In genomic region chr20:22568872-22569344, GRCh38 we compare ENCODE assay signal across 18 cellular contexts. TPM values are rescaled to one million over a fixed set of nuclear protein-coding genes. Genes with fewer than 3 reads are reported as not detected.
DNase-seq lines count a peak whose midpoint lies in the region; ATAC-seq and TF ChIP-seq lines count a peak whose summit lies in the region.
"Had no signal": no experiment of that assay in that cellular context is flagged by ENCODE, and none has a peak within 500 bp of the region (broad histone marks: within the 10 kb centered on the region; RNA-seq: fewer than 3 reads in every experiment).

No MANE protein-coding gene starts in this region.

- no peaks in the 10 kb centered on the region for H3K36me3 ChIP-seq in colonic mucosa
- H3K36me3 ChIP-seq in lower lobe of right lung, result no peaks in the 10 kb centered on the region
- H3K36me3 ChIP-seq: right atrium auricular region had no signal

- H3K79me1 ChIP-seq in H9 (ENCODE audit: insufficient read depth, low read depth, low read length, poor library complexity, severe bottlenecking), result no peaks in the 10 kb centered on the region

- H3K9me3 Mint-ChIP-seq in H9 (peaks cover 0 to 12% of the 10 kb centered on the region in 2 experiments; a peak in 2 of 5 replicates), type B pancreatic cell (no peaks in the 10 kb centered on the region)

- H3K18ac ChIP-seq in H9 (ENCODE audit: insufficient read length, low read depth, low read length), result no peak overlapping the region

- no peaks in the 10 kb centered on the region for H3K79me2 ChIP-seq in H9 (ENCODE audit: insufficient read depth, low read length)

- no peak overlapping the region for H3K23ac ChIP-seq in H9 (ENCODE audit: insufficient read length, low read depth, low read length)

- no peak overlapping the region for H4K5ac ChIP-seq in H9 (ENCODE audit: insufficient read length, low read depth, low read length)

- no peak overlapping the region for H3K14ac ChIP-seq in H9 (ENCODE audit: insufficient read depth, low read length)

- no peak overlapping the region for H3K4ac ChIP-seq in H9 (ENCODE audit: low read depth, low read length)

- H2BK12ac ChIP-seq in H9 (ENCODE audit: insufficient read length, low read depth, low read length), result no peak overlapping the region

- H4K8ac ChIP-seq in H9 (replicated peaks; ENCODE audit: insufficient read length, low read depth, low read length), result no peak overlapping the region

- peaks cover 84% of the 10 kb centered on the region for H3K27me3 ChIP-seq in H9 (ENCODE audit: insufficient read depth, low read length)
- H3K27me3 ChIP-seq in colonic mucosa, result peaks cover 12% of the 10 kb centered on the region
- H3K27me3 ChIP-seq in lower lobe of right lung (ENCODE audit: low read depth), result peaks cover 62% of the 10 kb centered on the region

- peak; percentile 72 to 73 for ATAC-seq in lower lobe of right lung
- no peak for ATAC-seq in HG03039 (IDR thresholded peaks at IDR 0.05; ENCODE audit: unreplicated experiment)
- ATAC-seq: activated CD8-positive, alpha-beta memory T cell treated with anti-CD3 and anti-CD28 coated beads, Interleukin-2, amount 10 ng/mL, durations not matched to agents 7 days and 5 days; T-cell had no signal

- H2AFZ ChIP-seq in H9 (ENCODE audit: low read length), result no peak overlapping the region

- H3K4me3 ChIP-seq in colonic mucosa (peak overlapping the region; percentile 13), lower lobe of right lung (peak overlapping the region; percentile 36)
- H3K4me3 ChIP-seq: right atrium auricular region had no signal

- no peak overlapping the region for H2BK120ac ChIP-seq in H9 (ENCODE audit: low read depth, low read length, poor library complexity, severe bottlenecking)

- H3K9me3 ChIP-seq in H9 (ENCODE audit: control insufficient read depth, low read depth, low read length), result no peaks in the 10 kb centered on the region
- H3K9me3 ChIP-seq in colonic mucosa, result no peaks in the 10 kb centered on the region
- H3K9me3 ChIP-seq in lower lobe of right lung, result no peaks in the 10 kb centered on the region
- H3K9me3 ChIP-seq: right atrium auricular region had no signal

- peaks cover 11% of the 10 kb centered on the region for H3K4me1 ChIP-seq in H9 (ENCODE audit: insufficient read depth, low read length)
- H3K4me1 ChIP-seq in colonic mucosa, result no peaks in the 10 kb centered on the region
- no peaks in the 10 kb centered on the region for H3K4me1 ChIP-seq in lower lobe of right lung

- peak overlapping the region; percentile 39 for H3K4me2 ChIP-seq in H9 (ENCODE audit: insufficient read depth, insufficient read length, low read length)

- DNase-seq in H9, result no peak
- no peak for DNase-seq in colonic mucosa
- DNase-seq in lower lobe of right lung, result peak; percentile 51
- peak; percentile 71 for DNase-seq in type B pancreatic cell (ENCODE audit: extremely low spot score, unreplicated experiment)
- DNase-seq in C1 segment of cervical spinal cord (lab: John Stamatoyannopoulos, UW), result no peak
- DNase-seq in activated CD8-positive, alpha-beta memory T cell treated with anti-CD3 and anti-CD28 coated beads, Interleukin-2, amount 50 U/mL, for 4 hours, result no peak
- DNase-seq: activated CD4-positive, alpha-beta T cell treated with anti-CD3 and anti-CD28 coated beads, Interleukin-2, amount 10 ng/mL, durations not matched to agents 24 days and 14 days; activated CD8-positive, alpha-beta memory T cell treated with anti-CD3 and anti-CD28 coated beads, Interleukin-2, amount 10 ng/mL, durations not matched to agents 7 days and 5 days; IMR-90; NCI-H1417 treated with DMSO at 0.1 percent for 48 hours; NCI-H2171; T-cell had no signal

- no peaks in the 10 kb centered on the region for H4K20me1 ChIP-seq in H9 (ENCODE audit: control insufficient read depth, insufficient read depth, insufficient read length)

- intact Hi-C loops in colonic mucosa (cut with DNase I), result no loop called here
- intact Hi-C loops in lower lobe of right lung (cut with DNase I), result no loop called here

- H3K27ac Mint-ChIP-seq in H9 (no peak overlapping the region), type B pancreatic cell (peak overlapping the region; percentile 4)
- H3K27ac Mint-ChIP-seq: activated CD4-positive, alpha-beta T cell treated with anti-CD3 and anti-CD28 coated beads, Interleukin-2, amount 10 ng/mL, durations not matched to agents 24 days and 14 days; activated CD8-positive, alpha-beta memory T cell treated with anti-CD3 and anti-CD28 coated beads, Interleukin-2, amount 10 ng/mL, durations not matched to agents 7 days and 5 days; activated naive CD8-positive, alpha-beta T cell; T-cell had no signal

- H3K4me3 Mint-ChIP-seq in H9 (peak overlapping the region in 1 of 2 experiments; percentile 71; a peak in 3 of 5 replicates), type B pancreatic cell (peak overlapping the region; percentile 63)
- H3K4me3 Mint-ChIP-seq: activated CD4-positive, alpha-beta T cell treated with anti-CD3 and anti-CD28 coated beads, Interleukin-2, amount 10 ng/mL, durations not matched to agents 24 days and 14 days; activated CD8-positive, alpha-beta memory T cell treated with anti-CD3 and anti-CD28 coated beads, Interleukin-2, amount 10 ng/mL, durations not matched to agents 7 days and 5 days; activated naive CD8-positive, alpha-beta T cell; T-cell had no signal

- H2BK15ac ChIP-seq in H9 (ENCODE audit: low read depth, low read length), result no peak overlapping the region

- no peaks in the 10 kb centered on the region for H3K36me3 Mint-ChIP-seq in H9 (ENCODE audit: insufficient read depth in 1 of 3, low read depth in 3 of 3)
- H3K36me3 Mint-ChIP-seq in type B pancreatic cell, result no peaks in the 10 kb centered on the region
- H3K36me3 Mint-ChIP-seq: activated naive CD8-positive, alpha-beta T cell; T-cell had no signal

- H2BK5ac ChIP-seq in H9 (ENCODE audit: insufficient read length, low read length), result no peak overlapping the region

- H3K27me3 Mint-ChIP-seq in H9 (ENCODE audit: low read depth), result peaks cover 99% of the 10 kb centered on the region
- peaks cover 98% of the 10 kb centered on the region for H3K27me3 Mint-ChIP-seq in type B pancreatic cell

- H3K9ac ChIP-seq in H9 (ENCODE audit: extremely low read depth, insufficient read length, low read length), result no peak overlapping the region
- no peak overlapping the region for H3K9ac ChIP-seq in colonic mucosa (ENCODE audit: low read depth in 2 of 2, low read length in 2 of 2)

- no CpG with 5 or more reads among the region's 31 CpGs for WGBS in H9 (ENCODE audit: extremely low coverage, insufficient read length, low lambda C conversion rate)

- H3K56ac ChIP-seq in H9 (ENCODE audit: insufficient read length, low read depth, low read length), result no peak overlapping the region

- peaks cover 9% of the 10 kb centered on the region for H3K23me2 ChIP-seq in H9 (ENCODE audit: insufficient read length, low read depth, low read length, poor library complexity, severe bottlenecking)

- no peak overlapping the region for H2AK5ac ChIP-seq in H9 (ENCODE audit: insufficient read length, low read length)

- no peak overlapping the region for H4K91ac ChIP-seq in H9 (ENCODE audit: insufficient read length, low read depth, low read length)

- no peak overlapping the region for H2BK20ac ChIP-seq in H9 (ENCODE audit: low read depth, low read length, poor library complexity, severe bottlenecking)

- no peak overlapping the region for H3T11ph ChIP-seq in H9 (ENCODE audit: low read length)

- H3K27ac ChIP-seq in H9 (ENCODE audit: insufficient read length, low read depth, low read length) (no peak overlapping the region), colonic mucosa (no peak overlapping the region), lower lobe of right lung (peak overlapping the region; percentile 88)
- H3K27ac ChIP-seq: right atrium auricular region had no signal

- TF ChIP-seq CTCF in H9 (conservative IDR thresholded peaks at IDR 0.05) (no peak), colonic mucosa (IDR thresholded peaks at IDR 0.05) (no peak), lower lobe of right lung (IDR thresholded peaks at IDR 0.05) (no peak), type B pancreatic cell (conservative IDR thresholded peaks at IDR 0.05) (no peak)

- H3K4me1 Mint-ChIP-seq in H9 (peaks cover 40 to 68% of the 10 kb centered on the region in 2 experiments), type B pancreatic cell (ENCODE audit: unreplicated experiment) (peaks cover 17% of the 10 kb centered on the region)
- H3K4me1 Mint-ChIP-seq: activated CD4-positive, alpha-beta T cell treated with anti-CD3 and anti-CD28 coated beads, Interleukin-2, amount 10 ng/mL, durations not matched to agents 24 days and 14 days; T-cell had no signal

RNA-seq across cellular contexts. Expression of gene FOXA2, which starts 15.5 kb away (rescaled TPM):
- total RNA-seq in H9 (2021) (0.11 TPM in 1 of 2 replicates, not detected in the other), colonic mucosa (10 to 100 TPM; 27.9 to 29.1 TPM), lower lobe of right lung (23.5 TPM), type B pancreatic cell (ENCODE audit: low replicate concordance) (17.5 and 21.2 TPM in 2 replicates)
- total RNA-seq: activated CD4-positive, alpha-beta T cell treated with anti-CD3 and anti-CD28 coated beads, Interleukin-2, amount 10 ng/mL, durations not matched to agents 24 days and 14 days; activated CD8-positive, alpha-beta memory T cell treated with anti-CD3 and anti-CD28 coated beads, Interleukin-2, amount 10 ng/mL, durations not matched to agents 7 days and 5 days; fibroblast of lung; glomerular endothelial cell; IMR-90; M059J; right atrium auricular region had no signal

Comparison
In these comparisons a context has a peak if more than half of its experiments do, and no peak if none do; other contexts are left out.
1. DNase-seq: peak in lower lobe of right lung (single experiment) and type B pancreatic cell (single experiment); none in H9 (single experiment), colonic mucosa (single experiment), C1 segment of cervical spinal cord (0 of 14) and activated CD8-positive, alpha-beta memory T cell treated with anti-CD3 and anti-CD28 coated beads, Interleukin-2, amount 50 U/mL, for 4 hours (single experiment).
2. RNA of gene FOXA2, which starts 15.5 kb away (total RNA-seq): 27.9 to 29.1 TPM in colonic mucosa, 23.5 TPM in lower lobe of right lung (single experiment) and 17.5 to 21.2 TPM in type B pancreatic cell; 0.11 TPM in H9; every median in the first group is over 10 times any median in the second.